Comparison of ENCODE assay signal across 26 cellular contexts in genomic region chr20:62291251-62292066, GRCh38. TPM values are rescaled to one million over a fixed set of nuclear protein-coding genes. Genes with fewer than 3 reads are reported as not detected.
DNase-seq lines count a peak whose midpoint lies in the region; ATAC-seq and TF ChIP-seq lines count a peak whose summit lies in the region.
"Had no signal": no experiment of that assay in that cellular context is flagged by ENCODE, and none has a peak within 500 bp of the region (broad histone marks: within the 10 kb centered on the region; RNA-seq: fewer than 3 reads in every experiment).

No MANE protein-coding gene starts in this region.

- H3K4me1 ChIP-seq in right cardiac atrium (ENCODE audit: control insufficient read depth, insufficient read depth, low read length) (peaks cover under 1% of the 10 kb centered on the region), right atrium auricular region (peaks cover 0 to 13% of the 10 kb centered on the region in 2 donors), aorta (ENCODE audit: control insufficient read depth in 1 of 2, insufficient read depth in 2 of 2, low read length in 2 of 2) (no peaks in the 10 kb centered on the region)
- H3K4me1 ChIP-seq in naive thymus-derived CD4-positive, alpha-beta T cell (ENCODE audit: control insufficient read depth in 2 of 2, insufficient read depth in 2 of 2, low read length in 2 of 2): peaks cover 0 to 8% of the 10 kb centered on the region in 2 donors
- H3K4me1 ChIP-seq: body of pancreas had no signal

- no peak overlapping the region for H3K4me3 ChIP-seq in right cardiac atrium (ENCODE audit: low read length)
- H3K4me3 ChIP-seq in right atrium auricular region: no peak overlapping the region
- no peak overlapping the region for H3K4me3 ChIP-seq in aorta (ENCODE audit: low read length in 2 of 2)
- H3K4me3 ChIP-seq in naive thymus-derived CD4-positive, alpha-beta T cell (ENCODE audit: low read length): no peak overlapping the region
- H3K4me3 ChIP-seq: body of pancreas, esophagus muscularis mucosa, K562, MG63 had no signal

- peak overlapping the region; percentile 67 for H3K27ac Mint-ChIP-seq in T-helper 17 cell
- H3K27ac Mint-ChIP-seq in naive B cell: peak overlapping the region in 4 of 6 donors; percentile 75 to 97 (median 84)
- peak overlapping the region in 3 of 9 donors; percentile 17 to 91 (median 41) for H3K27ac Mint-ChIP-seq in naive thymus-derived CD4-positive, alpha-beta T cell
- no peak overlapping the region for H3K27ac Mint-ChIP-seq in activated CD4-positive, alpha-beta T cell treated with anti-CD3 and anti-CD28 coated beads for 36 hours
- H3K27ac Mint-ChIP-seq: activated CD4-positive, alpha-beta T cell treated with anti-CD3 and anti-CD28 coated beads, Interleukin-2, amount 10 ng/mL, durations not matched to agents 24 days and 14 days; mesothelial cell of epicardium; nephron progenitor cell; T-helper 2 cell treated with Interferon-gamma antibody and Interleukin-4, amounts not matched to agents 5 μg/mL and 100 μg/mL, for 36 hours had no signal

- peak overlapping the region; percentile 66 for H3K4me3 Mint-ChIP-seq in T-helper 17 cell
- H3K4me3 Mint-ChIP-seq in naive B cell: peak overlapping the region in 1 of 8 donors; percentile 53
- no peak overlapping the region for H3K4me3 Mint-ChIP-seq in naive thymus-derived CD4-positive, alpha-beta T cell
- no peak overlapping the region for H3K4me3 Mint-ChIP-seq in activated CD4-positive, alpha-beta T cell treated with anti-CD3 and anti-CD28 coated beads for 36 hours
- H3K4me3 Mint-ChIP-seq: activated CD4-positive, alpha-beta T cell treated with anti-CD3 and anti-CD28 coated beads, Interleukin-2, amount 10 ng/mL, durations not matched to agents 24 days and 14 days; mesothelial cell of epicardium; nephron progenitor cell; T-helper 2 cell treated with Interferon-gamma antibody and Interleukin-4, amounts not matched to agents 5 μg/mL and 100 μg/mL, for 36 hours had no signal

- DNase-seq in right cardiac atrium (peak in 1 of 3 donors; percentile 56), right atrium auricular region (ENCODE audit: low spot score) (no peak), T-helper 17 cell (no peak), naive B cell (no peak), aorta (no peak), GM20000 (ENCODE audit: low spot score) (no peak)
- no peak for DNase-seq in naive thymus-derived CD4-positive, alpha-beta T cell
- DNase-seq in activated CD4-positive, alpha-beta T cell treated with anti-CD3 and anti-CD28 coated beads for 36 hours: no peak
- DNase-seq: ACHN; activated CD4-positive, alpha-beta T cell treated with anti-CD3 and anti-CD28 coated beads, Interleukin-2, amount 10 ng/mL, durations not matched to agents 24 days and 14 days; activated CD8-positive, alpha-beta memory T cell treated with anti-CD3 and anti-CD28 coated beads, Interleukin-2, amount 50 U/mL, for 48 hours; body of pancreas; C1 segment of cervical spinal cord; effector memory CD4-positive, alpha-beta T cell; foreskin melanocyte; HCEC 1CT; MG63; NCI-H2081 treated with DMSO at 0.1 percent for 48 hours; nephron progenitor cell had no signal

- no peaks in the 10 kb centered on the region for H3K27me3 ChIP-seq in right cardiac atrium (ENCODE audit: control insufficient read depth, insufficient read depth)
- H3K27me3 ChIP-seq in right atrium auricular region: no peaks in the 10 kb centered on the region
- no peaks in the 10 kb centered on the region for H3K27me3 ChIP-seq in aorta (ENCODE audit: control insufficient read depth in 1 of 2, insufficient read depth in 2 of 2, low read length in 1 of 2)
- no peaks in the 10 kb centered on the region for H3K27me3 ChIP-seq in naive thymus-derived CD4-positive, alpha-beta T cell (ENCODE audit: control insufficient read depth in 2 of 2, insufficient read depth in 2 of 2, low read length in 2 of 2)
- H3K27me3 ChIP-seq: body of pancreas, esophagus muscularis mucosa, MG63 had no signal

- peaks cover 11% of the 10 kb centered on the region for H3K4me1 Mint-ChIP-seq in T-helper 17 cell
- peaks cover 0 to 20% (median 6%) of the 10 kb centered on the region in 3 donors for H3K4me1 Mint-ChIP-seq in naive B cell
- H3K4me1 Mint-ChIP-seq in naive thymus-derived CD4-positive, alpha-beta T cell: peaks cover 0 to 4% (median 0%) of the 10 kb centered on the region in 7 donors
- H3K4me1 Mint-ChIP-seq in activated CD4-positive, alpha-beta T cell treated with anti-CD3 and anti-CD28 coated beads for 36 hours: no peaks in the 10 kb centered on the region
- H3K4me1 Mint-ChIP-seq: mesothelial cell of epicardium, nephron progenitor cell had no signal

- H3K36me3 Mint-ChIP-seq in T-helper 17 cell (ENCODE audit: low read depth) (peaks cover 4% of the 10 kb centered on the region), naive B cell (peaks cover 0 to 4% of the 10 kb centered on the region in 2 donors)
- peaks cover 4 to 24% (median 11%) of the 10 kb centered on the region in 5 donors for H3K36me3 Mint-ChIP-seq in naive thymus-derived CD4-positive, alpha-beta T cell
- H3K36me3 Mint-ChIP-seq in activated CD4-positive, alpha-beta T cell treated with anti-CD3 and anti-CD28 coated beads for 36 hours (ENCODE audit: low read depth): peaks cover 18% of the 10 kb centered on the region

- intact Hi-C loops in right cardiac atrium (cut with DNase I) (loop anchor here in 1 of 4 donors (10.0 kb wide), 1 partner anchor 107 kb away; the partner anchor contains the start of gene MTG2), aorta (cut with DNase I) (no loop called here)
- intact Hi-C loops in naive thymus-derived CD4-positive, alpha-beta T cell (cut with micrococcal nuclease): no loop called here
- intact Hi-C loops in activated CD4-positive, alpha-beta T cell treated with anti-CD3 and anti-CD28 coated beads for 36 hours (cut with DNase I, micrococcal nuclease): no loop called here

- peak; percentile 17 to 35 for ATAC-seq in right cardiac atrium
- peak; percentile 12 for ATAC-seq in T-helper 17 cell
- ATAC-seq in naive B cell (ENCODE audit: low read depth in 2 of 2): no peak
- ATAC-seq in aorta (ENCODE audit: low FRiP score): peak; percentile 31
- no peak for ATAC-seq in naive thymus-derived CD4-positive, alpha-beta T cell
- ATAC-seq in activated CD4-positive, alpha-beta T cell treated with anti-CD3 and anti-CD28 coated beads for 36 hours: no peak
- ATAC-seq: body of pancreas, K562, left lobe of liver, SK-N-SH treated with all-trans-retinoic acid at 6 μM for 48 hours had no signal

- TF ChIP-seq CTCF in right atrium auricular region (IDR thresholded peaks at IDR 0.05) (no peak), GM20000 (IDR thresholded peaks at IDR 0.05; ENCODE audit: extremely low read depth, missing control alignments) (no peak)

- no peak overlapping the region for H3K27ac ChIP-seq in right cardiac atrium (ENCODE audit: low read length)
- H3K27ac ChIP-seq in right atrium auricular region: no peak overlapping the region
- H3K27ac ChIP-seq in aorta (ENCODE audit: low read depth in 1 of 2, low read length in 2 of 2): no peak overlapping the region
- H3K27ac ChIP-seq in naive thymus-derived CD4-positive, alpha-beta T cell (ENCODE audit: low read depth, low read length): no peak overlapping the region
- H3K27ac ChIP-seq: body of pancreas, esophagus muscularis mucosa, VCaP had no signal

- H3K27me3 Mint-ChIP-seq in T-helper 17 cell (no peaks in the 10 kb centered on the region), naive B cell (no peaks in the 10 kb centered on the region)
- H3K27me3 Mint-ChIP-seq in naive thymus-derived CD4-positive, alpha-beta T cell: no peaks in the 10 kb centered on the region
- no peaks in the 10 kb centered on the region for H3K27me3 Mint-ChIP-seq in activated CD4-positive, alpha-beta T cell treated with anti-CD3 and anti-CD28 coated beads for 36 hours
- H3K27me3 Mint-ChIP-seq: activated CD4-positive, alpha-beta T cell treated with anti-CD3 and anti-CD28 coated beads, Interleukin-2, amount 10 ng/mL, durations not matched to agents 24 days and 14 days had no signal

- CTCF ChIA-PET in naive thymus-derived CD4-positive, alpha-beta T cell (lab: Charles Lee): no interaction called here
- CTCF ChIA-PET in activated CD4-positive, alpha-beta T cell treated with anti-CD3 and anti-CD28 coated beads for 36 hours (lab: Charles Lee): interaction anchor here (1.0 kb wide), 1 partner anchor 11 kb away, joined by 3 read pairs; no protein-coding TSS in a partner anchor

- WGBS in right cardiac atrium: 96% methylated on average over 29 of the region's 29 CpGs
- WGBS in aorta, 2 donors: 94% methylated on average over 29 of the region's 29 CpGs

- H3K36me3 ChIP-seq in right atrium auricular region (peaks cover 70% of the 10 kb centered on the region), aorta (ENCODE audit: control insufficient read depth in 1 of 2, insufficient read depth in 2 of 2, low read length in 1 of 2) (peaks cover 0 to 13% of the 10 kb centered on the region in 2 donors)
- H3K36me3 ChIP-seq in naive thymus-derived CD4-positive, alpha-beta T cell (ENCODE audit: control insufficient read depth in 2 of 3, insufficient read depth in 3 of 3, low read length in 3 of 3): peaks cover 0 to 79% (median 9%) of the 10 kb centered on the region in 3 experiments

- H3K9me3 Mint-ChIP-seq in naive B cell: no peaks in the 10 kb centered on the region
- H3K9me3 Mint-ChIP-seq in naive thymus-derived CD4-positive, alpha-beta T cell: no peaks in the 10 kb centered on the region
- no peaks in the 10 kb centered on the region for H3K9me3 Mint-ChIP-seq in activated CD4-positive, alpha-beta T cell treated with anti-CD3 and anti-CD28 coated beads for 36 hours (ENCODE audit: low read depth)
- H3K9me3 Mint-ChIP-seq: activated CD4-positive, alpha-beta T cell treated with anti-CD3 and anti-CD28 coated beads, Interleukin-2, amount 10 ng/mL, durations not matched to agents 24 days and 14 days; mesothelial cell of epicardium; nephron progenitor cell; T-helper 2 cell treated with Interferon-gamma antibody and Interleukin-4, amounts not matched to agents 5 μg/mL and 100 μg/mL, for 36 hours had no signal

- POLR2A ChIA-PET in naive thymus-derived CD4-positive, alpha-beta T cell (lab: Charles Lee): no interaction called here
- POLR2A ChIA-PET in activated CD4-positive, alpha-beta T cell treated with anti-CD3 and anti-CD28 coated beads for 36 hours (lab: Charles Lee): no interaction called here

- H3K9me3 ChIP-seq in right cardiac atrium (ENCODE audit: control insufficient read depth, low read length) (no peaks in the 10 kb centered on the region), right atrium auricular region (no peaks in the 10 kb centered on the region), T-helper 17 cell (ENCODE audit: control insufficient read depth, low read length, poor library complexity, severe bottlenecking) (no peaks in the 10 kb centered on the region), aorta (ENCODE audit: control insufficient read depth, low read length) (no peaks in the 10 kb centered on the region)
- H3K9me3 ChIP-seq in naive thymus-derived CD4-positive, alpha-beta T cell (ENCODE audit: control insufficient read depth in 2 of 3, low read length in 3 of 3): no peaks in the 10 kb centered on the region
- H3K9me3 ChIP-seq: body of pancreas, esophagus muscularis mucosa, MG63 had no signal

RNA-seq across cellular contexts. Expression of gene ADRM1, which starts 11.3 kb away (rescaled TPM):
- 10 to 100 TPM; 65.0 to 80.9 (median 73.4) TPM for total RNA-seq in right cardiac atrium
- 87.5 TPM for polyA plus RNA-seq in right cardiac atrium
- total RNA-seq in right atrium auricular region: 100 to 1,000 TPM in 1 of 2 donors, 10 to 100 TPM in 1; 95.9 to 128 TPM
- total RNA-seq in T-helper 17 cell: 10 to 100 TPM; 47.3 to 54.2 TPM
- polyA plus RNA-seq in naive B cell (ENCODE audit: low read depth in 6 of 6): 100 to 1,000 TPM in 2 of 6 donors, 10 to 100 TPM in 4; 75.6 to 111 (median 89.0) TPM
- 10 to 100 TPM; 56.1 to 61.8 TPM for total RNA-seq in aorta
- polyA plus RNA-seq in aorta: 10 to 100 TPM; 41.4 to 80.9 TPM
- 100 to 1,000 TPM in 1 of 5 experiments, 10 to 100 TPM in 4; 51.3 to 117 (median 55.0) TPM for total RNA-seq in naive thymus-derived CD4-positive, alpha-beta T cell
- 10 to 100 TPM; 73.7 to 99.9 TPM for polyA plus RNA-seq in naive thymus-derived CD4-positive, alpha-beta T cell
- total RNA-seq in activated CD4-positive, alpha-beta T cell treated with anti-CD3 and anti-CD28 coated beads for 36 hours: 100 to 1,000 TPM in 1 of 2 experiments, 10 to 100 TPM in 1; 92.8 to 103 TPM

RNA-seq across cellular contexts. Expression of gene OSBPL2, which starts 53.1 kb away (rescaled TPM):
- total RNA-seq in right cardiac atrium (10 to 100 TPM; 44.1 to 61.6 (median 44.7) TPM), right atrium auricular region (10 to 100 TPM; 27.2 to 29.6 TPM), T-helper 17 cell (10 to 100 TPM; 59.9 to 67.9 TPM), aorta (10 to 100 TPM; 58.0 to 71.3 TPM)
- polyA plus RNA-seq in right cardiac atrium (20.0 TPM), naive B cell (ENCODE audit: low read depth in 6 of 6) (10 to 100 TPM; 15.8 to 29.5 (median 17.7) TPM), aorta (10 to 100 TPM; 16.2 to 27.8 TPM)
- total RNA-seq in naive thymus-derived CD4-positive, alpha-beta T cell: 10 to 100 TPM; 37.6 to 80.8 (median 69.3) TPM
- 10 to 100 TPM; 14.6 to 23.4 TPM for polyA plus RNA-seq in naive thymus-derived CD4-positive, alpha-beta T cell
- total RNA-seq in activated CD4-positive, alpha-beta T cell treated with anti-CD3 and anti-CD28 coated beads for 36 hours: 10 to 100 TPM; 19.2 to 23.0 TPM

Comparison
In these comparisons a context has a peak if more than half of its experiments do, and no peak if none do; other contexts are left out.
1. ATAC-seq: peak in right cardiac atrium (2 of 2), T-helper 17 cell (single experiment) and aorta (single experiment); none in naive B cell (0 of 2), naive thymus-derived CD4-positive, alpha-beta T cell (single experiment) and activated CD4-positive, alpha-beta T cell treated with anti-CD3 and anti-CD28 coated beads for 36 hours (single experiment).